8 cellular contexts compared by ENCODE assay signal in the genomic region with DNA sequence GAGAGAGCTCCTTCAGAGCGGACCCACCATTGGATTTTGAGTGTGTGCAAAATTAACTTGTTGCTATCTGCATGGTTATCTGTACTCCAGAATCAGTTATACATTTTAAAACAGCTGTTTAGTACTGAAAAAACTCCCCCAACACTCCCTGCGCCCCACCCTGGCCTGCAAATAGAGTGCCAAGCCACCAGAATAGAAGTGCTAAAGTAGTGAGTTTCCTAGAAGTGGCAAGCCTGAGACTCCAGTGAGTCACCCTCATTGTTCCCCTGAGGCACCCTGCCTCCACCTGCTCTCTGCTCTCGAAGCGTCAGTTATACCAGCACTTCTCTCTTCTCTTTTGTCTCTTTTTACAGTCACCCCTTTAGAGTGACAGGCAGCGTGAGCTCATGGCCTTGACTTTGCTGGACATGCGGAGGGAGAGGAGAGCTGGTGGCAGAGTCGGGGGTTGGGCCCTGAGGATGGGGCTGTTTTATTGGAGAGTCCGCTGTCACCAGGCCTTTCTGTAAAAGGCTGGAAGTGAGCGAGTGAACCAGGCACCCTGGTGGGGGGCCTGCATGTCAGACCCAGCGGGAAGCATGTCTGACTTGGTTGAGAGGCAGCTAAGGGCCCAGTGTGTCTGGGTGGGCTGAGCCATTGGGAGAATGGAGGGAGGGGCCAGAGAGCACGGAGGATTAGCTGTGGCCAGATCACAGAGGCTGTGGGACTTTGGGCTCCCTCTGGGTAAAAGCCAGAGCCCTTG. TPM values are rescaled to one million over a fixed set of nuclear protein-coding genes. Genes with fewer than 3 reads are reported as not detected.
A peak's percentile ranks its signal among the peaks of the same experiment; 100 is the strongest.
DNase-seq lines count a peak whose midpoint lies in the region; ATAC-seq and TF ChIP-seq lines count a peak whose summit lies in the region.

No MANE protein-coding gene starts in this region.

- H3K4me3 ChIP-seq in SJCRH30 (peak overlapping the region; percentile 24), adipocyte (ENCODE audit: low read length) (no peak overlapping the region), lower lobe of right lung (no peak overlapping the region)

- DNase-seq in DMS79 (lab: John Stamatoyannopoulos, UW) (peak; percentile 75), HK-2 (ENCODE audit: unreplicated experiment) (peak; percentile 50), SJCRH30 (peak; percentile 98 to 99), adipocyte (ENCODE audit: low read depth) (peak; percentile 45), lower lobe of right lung (no peak), AG08396 (ENCODE audit: low spot score) (no peak)
- peak; percentile 72 to 84 for DNase-seq in stimulated activated naive CD8-positive, alpha-beta T cell treated with anti-CD3 and anti-CD28 coated beads, Interleukin-15, amount 100 ng/mL, for 72 hours

- H3K27me3 ChIP-seq in SJCRH30 (no peaks in the 10 kb centered on the region), adipocyte (replicated peaks; ENCODE audit: control insufficient read depth, insufficient read depth, low read length) (no peaks in the 10 kb centered on the region), lower lobe of right lung (ENCODE audit: low read depth) (no peaks in the 10 kb centered on the region)

- H3K4me1 ChIP-seq in SJCRH30 (peaks cover 42% of the 10 kb centered on the region), adipocyte (ENCODE audit: control insufficient read depth, insufficient read depth, low read length) (peaks cover 65% of the 10 kb centered on the region), lower lobe of right lung (peaks cover 84% of the 10 kb centered on the region)

- intact Hi-C loops in lower lobe of right lung (cut with DNase I), result no loop called here

- H3K4me3 Mint-ChIP-seq in stimulated activated naive CD8-positive, alpha-beta T cell treated with anti-CD3 and anti-CD28 coated beads, Interleukin-15, amount 100 ng/mL, for 72 hours, result peak overlapping the region; percentile 88 to 93

- no peak for TF ChIP-seq CTCF in lower lobe of right lung (IDR thresholded peaks at IDR 0.05)

- peaks cover 96% of the 10 kb centered on the region for H3K4me1 Mint-ChIP-seq in stimulated activated naive CD8-positive, alpha-beta T cell treated with anti-CD3 and anti-CD28 coated beads, Interleukin-15, amount 100 ng/mL, for 72 hours

- ATAC-seq in GM21381 (IDR thresholded peaks at IDR 0.05; ENCODE audit: unreplicated experiment) (peak; percentile 53), lower lobe of right lung (peak; percentile 52 to 77)
- peak; percentile 87 for ATAC-seq in stimulated activated naive CD8-positive, alpha-beta T cell treated with anti-CD3 and anti-CD28 coated beads, Interleukin-15, amount 100 ng/mL, for 72 hours

- H3K9ac ChIP-seq in adipocyte (ENCODE audit: low read length), result no peak overlapping the region

- H3K36me3 ChIP-seq in SJCRH30 (no peaks in the 10 kb centered on the region), adipocyte (ENCODE audit: control insufficient read depth, insufficient read depth, low read length, severe bottlenecking) (no peaks in the 10 kb centered on the region), lower lobe of right lung (no peaks in the 10 kb centered on the region)

- H3K27ac ChIP-seq in SJCRH30 (peak overlapping the region; percentile 97), lower lobe of right lung (peak overlapping the region; percentile 61)

- no peaks in the 10 kb centered on the region for H3K9me3 Mint-ChIP-seq in stimulated activated naive CD8-positive, alpha-beta T cell treated with anti-CD3 and anti-CD28 coated beads, Interleukin-15, amount 100 ng/mL, for 72 hours

- H3K27ac Mint-ChIP-seq in stimulated activated naive CD8-positive, alpha-beta T cell treated with anti-CD3 and anti-CD28 coated beads, Interleukin-15, amount 100 ng/mL, for 72 hours, result peak overlapping the region; percentile 96 to 99

- H3K27me3 Mint-ChIP-seq in stimulated activated naive CD8-positive, alpha-beta T cell treated with anti-CD3 and anti-CD28 coated beads, Interleukin-15, amount 100 ng/mL, for 72 hours, result no peaks in the 10 kb centered on the region

- H3K9me3 ChIP-seq in SJCRH30 (replicated peaks) (no peaks in the 10 kb centered on the region), adipocyte (ENCODE audit: control insufficient read depth, low read length) (no peaks in the 10 kb centered on the region), lower lobe of right lung (no peaks in the 10 kb centered on the region)

RNA-seq across cellular contexts. Expression of a gene that starts 10.4 kb away (rescaled TPM):
- total RNA-seq in SJCRH30 (2014; rRNA removed; shearing (Covaris generic)), result 109 and 112 TPM in 2 replicates
- total RNA-seq in lower lobe of right lung, result 156 TPM

Comparison
In these comparisons a context has a peak if more than half of its experiments do, and no peak if none do; other contexts are left out.
1. DNase-seq: peak in DMS79 (single experiment), HK-2 (single experiment), SJCRH30 (2 of 2), adipocyte (single experiment) and stimulated activated naive CD8-positive, alpha-beta T cell treated with anti-CD3 and anti-CD28 coated beads, Interleukin-15, amount 100 ng/mL, for 72 hours (2 of 2); none in lower lobe of right lung (single experiment) and AG08396 (single experiment).
2. Peak in every context shown above with its lines, with median percentiles within 50 percentile points of each other: ATAC-seq.